1 cellular context compared by ENCODE assay signal in the genomic region with DNA sequence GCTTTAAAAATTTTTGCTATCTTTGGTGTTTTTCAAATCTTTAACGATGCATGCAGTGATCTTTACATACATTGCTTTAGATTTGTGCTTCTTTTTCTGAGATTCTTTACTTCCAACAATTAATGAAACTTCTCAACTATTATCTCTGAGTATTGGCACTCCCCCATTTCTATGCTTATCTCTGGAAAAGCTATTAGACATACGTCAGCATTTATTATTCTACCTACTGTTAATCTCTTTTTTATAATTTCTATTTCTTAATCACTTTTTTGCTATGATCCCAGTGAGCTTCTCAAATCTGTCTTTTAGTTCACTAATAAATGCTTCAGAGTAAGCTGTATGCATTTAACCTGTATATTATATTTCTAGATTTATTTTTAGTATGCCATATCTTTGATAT.
TF ChIP-seq lines count a peak whose summit lies in the region.

No MANE protein-coding gene starts in this region.

TF ChIP-seq in K562, 482 proteins besides CTCF, POLR2A, EP300 and RAD21 (continued from another document):
- TF ChIP-seq, protein P1, sequence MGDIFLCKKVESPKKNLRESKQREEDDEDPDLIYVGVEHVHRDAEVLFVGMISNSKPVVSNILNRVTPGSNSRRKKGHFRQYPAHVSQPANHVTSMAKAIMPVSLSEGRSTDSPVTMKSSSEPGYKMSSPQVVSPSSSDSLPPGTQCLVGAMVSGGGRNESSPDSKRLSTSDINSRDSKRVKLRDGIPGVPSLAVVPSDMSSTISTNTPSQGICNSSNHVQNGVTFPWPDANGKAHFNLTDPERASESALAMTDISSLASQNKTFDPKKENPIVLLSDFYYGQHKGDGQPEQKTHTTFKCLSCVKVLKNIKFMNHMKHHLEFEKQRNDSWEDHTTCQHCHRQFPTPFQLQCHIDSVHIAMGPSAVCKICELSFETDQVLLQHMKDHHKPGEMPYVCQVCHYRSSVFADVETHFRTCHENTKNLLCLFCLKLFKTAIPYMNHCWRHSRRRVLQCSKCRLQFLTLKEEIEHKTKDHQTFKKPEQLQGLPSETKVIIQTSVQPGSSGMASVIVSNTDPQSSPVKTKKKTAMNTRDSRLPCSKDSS (IDR thresholded peaks at IDR 0.05; ENCODE audit: low read depth, partially characterized antibody), result no peak
- TF ChIP-seq, protein P2, sequence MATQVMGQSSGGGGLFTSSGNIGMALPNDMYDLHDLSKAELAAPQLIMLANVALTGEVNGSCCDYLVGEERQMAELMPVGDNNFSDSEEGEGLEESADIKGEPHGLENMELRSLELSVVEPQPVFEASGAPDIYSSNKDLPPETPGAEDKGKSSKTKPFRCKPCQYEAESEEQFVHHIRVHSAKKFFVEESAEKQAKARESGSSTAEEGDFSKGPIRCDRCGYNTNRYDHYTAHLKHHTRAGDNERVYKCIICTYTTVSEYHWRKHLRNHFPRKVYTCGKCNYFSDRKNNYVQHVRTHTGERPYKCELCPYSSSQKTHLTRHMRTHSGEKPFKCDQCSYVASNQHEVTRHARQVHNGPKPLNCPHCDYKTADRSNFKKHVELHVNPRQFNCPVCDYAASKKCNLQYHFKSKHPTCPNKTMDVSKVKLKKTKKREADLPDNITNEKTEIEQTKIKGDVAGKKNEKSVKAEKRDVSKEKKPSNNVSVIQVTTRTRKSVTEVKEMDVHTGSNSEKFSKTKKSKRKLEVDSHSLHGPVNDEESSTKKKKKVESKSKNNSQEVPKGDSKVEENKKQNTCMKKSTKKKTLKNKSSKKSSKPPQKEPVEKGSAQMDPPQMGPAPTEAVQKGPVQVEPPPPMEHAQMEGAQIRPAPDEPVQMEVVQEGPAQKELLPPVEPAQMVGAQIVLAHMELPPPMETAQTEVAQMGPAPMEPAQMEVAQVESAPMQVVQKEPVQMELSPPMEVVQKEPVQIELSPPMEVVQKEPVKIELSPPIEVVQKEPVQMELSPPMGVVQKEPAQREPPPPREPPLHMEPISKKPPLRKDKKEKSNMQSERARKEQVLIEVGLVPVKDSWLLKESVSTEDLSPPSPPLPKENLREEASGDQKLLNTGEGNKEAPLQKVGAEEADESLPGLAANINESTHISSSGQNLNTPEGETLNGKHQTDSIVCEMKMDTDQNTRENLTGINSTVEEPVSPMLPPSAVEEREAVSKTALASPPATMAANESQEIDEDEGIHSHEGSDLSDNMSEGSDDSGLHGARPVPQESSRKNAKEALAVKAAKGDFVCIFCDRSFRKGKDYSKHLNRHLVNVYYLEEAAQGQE (CRISPR knock-in tag; IDR thresholded peaks at IDR 0.05; ENCODE audit: low read depth), result no peak
